ENCODE assay signal across 22 cellular contexts in genomic region chr14:22412936-22413411, GRCh38.
DNase-seq lines count a peak whose midpoint lies in the region; ATAC-seq and TF ChIP-seq lines count a peak whose summit lies in the region.
"Had no signal": no experiment of that assay in that cellular context is flagged by ENCODE, and none has a peak within 500 bp of the region (broad histone marks: within the 10 kb centered on the region; RNA-seq: fewer than 3 reads in every experiment).

No MANE protein-coding gene starts in this region.

- H3K36me3 ChIP-seq in heart left ventricle = no peaks in the 10 kb centered on the region
- no peaks in the 10 kb centered on the region for H3K36me3 ChIP-seq in smooth muscle cell (ENCODE audit: low read depth)
- H3K36me3 ChIP-seq: gastrocnemius medialis, right lobe of liver had no signal

- DNase-seq in Right ventricle myocardium superior (no peak), heart left ventricle (no peak), RPMI7951 (ENCODE audit: low read depth) (peak; percentile 79), fibroblast of villous mesenchyme (ENCODE audit: low read depth) (peak; percentile 19), smooth muscle cell (lab: John Stamatoyannopoulos, UW; ENCODE audit: unreplicated experiment) (no peak)
- DNase-seq in activated CD4-positive, alpha-beta T cell treated with anti-CD3 and anti-CD28 coated beads, Interleukin-2, amount 50 U/mL, for 1 hour = no peak
- DNase-seq in activated naive CD8-positive, alpha-beta T cell treated with anti-CD3 and anti-CD28 coated beads, Interleukin-2, amount 50 U/mL, for 24 hours = no peak
- DNase-seq: activated CD4-positive, alpha-beta T cell treated with anti-CD3 and anti-CD28 coated beads, Interleukin-2, amount 10 ng/mL, durations not matched to agents 7 days and 5 days; activated naive CD4-positive, alpha-beta T cell treated with anti-CD3 and anti-CD28 coated beads for 36 hours; CD4-positive, CD25-positive, alpha-beta regulatory T cell; cortex of kidney; gastrocnemius medialis; NCI-H1930; NCI-H774; right lobe of liver; stimulated activated CD4-positive, alpha-beta T cell treated with anti-CD3 and anti-CD28 coated beads, Interleukin-1b, Interleukin-23, amount 100 ng/mL, for 48 hours; trophoblast cell had no signal

- no peaks in the 10 kb centered on the region for H3K36me3 Mint-ChIP-seq in activated naive CD8-positive, alpha-beta T cell treated with anti-CD3 and anti-CD28 coated beads, Interleukin-2, amount 50 U/mL, for 24 hours (ENCODE audit: low read depth)
- H3K36me3 Mint-ChIP-seq: CD4-positive, CD25-positive, alpha-beta regulatory T cell had no signal

- H3K79me2 ChIP-seq in smooth muscle cell (ENCODE audit: low read depth) = no peaks in the 10 kb centered on the region

- no peak overlapping the region for H3K27ac Mint-ChIP-seq in activated naive CD8-positive, alpha-beta T cell treated with anti-CD3 and anti-CD28 coated beads, Interleukin-2, amount 50 U/mL, for 24 hours
- H3K27ac Mint-ChIP-seq: activated CD4-positive, alpha-beta T cell treated with anti-CD3 and anti-CD28 coated beads, Interleukin-2, amount 10 ng/mL, durations not matched to agents 7 days and 5 days; activated naive CD4-positive, alpha-beta T cell treated with anti-CD3 and anti-CD28 coated beads for 36 hours; CD4-positive, CD25-positive, alpha-beta regulatory T cell; stimulated activated naive CD8-positive, alpha-beta T cell treated with anti-CD3 and anti-CD28 coated beads, Interleukin-15, Interleukin-2, amounts not matched to agents 100 ng/mL and 50 ng/mL, for 24 hours had no signal

- no peaks in the 10 kb centered on the region for H3F3A ChIP-seq in smooth muscle cell (ENCODE audit: low read depth)

- WGBS in heart left ventricle, 4 donors = 68 to 86% (median 83%) methylated on average over 5 of the region's 5 CpGs
- WGBS in smooth muscle cell (ENCODE audit: low lambda C conversion rate) = 58% methylated on average over 5 of the region's 5 CpGs

- H3K4me1 ChIP-seq in heart left ventricle = peaks cover 0 to 3% (median 0%) of the 10 kb centered on the region in 12 donors
- peaks cover 29% of the 10 kb centered on the region for H3K4me1 ChIP-seq in smooth muscle cell (ENCODE audit: low read depth)
- H3K4me1 ChIP-seq: A549, gastrocnemius medialis, right lobe of liver had no signal

- no peak overlapping the region for H3K9ac ChIP-seq in smooth muscle cell (ENCODE audit: low read depth)

- no peak overlapping the region for H3K4me3 Mint-ChIP-seq in activated naive CD8-positive, alpha-beta T cell treated with anti-CD3 and anti-CD28 coated beads, Interleukin-2, amount 50 U/mL, for 24 hours
- H3K4me3 Mint-ChIP-seq: activated CD4-positive, alpha-beta T cell treated with anti-CD3 and anti-CD28 coated beads, Interleukin-2, amount 10 ng/mL, durations not matched to agents 7 days and 5 days; activated naive CD4-positive, alpha-beta T cell treated with anti-CD3 and anti-CD28 coated beads for 36 hours; CD4-positive, CD25-positive, alpha-beta regulatory T cell; stimulated activated naive CD8-positive, alpha-beta T cell treated with anti-CD3 and anti-CD28 coated beads, Interleukin-15, Interleukin-2, amounts not matched to agents 100 ng/mL and 50 ng/mL, for 24 hours had no signal

- H3K4me3 ChIP-seq in heart left ventricle (no peak overlapping the region), fibroblast of villous mesenchyme (ENCODE audit: low read depth, low read length) (no peak overlapping the region), smooth muscle cell (no peak overlapping the region)
- H3K4me3 ChIP-seq: A549, gastrocnemius medialis, right lobe of liver had no signal

- H3K9me3 Mint-ChIP-seq in activated naive CD8-positive, alpha-beta T cell treated with anti-CD3 and anti-CD28 coated beads, Interleukin-2, amount 50 U/mL, for 24 hours = no peaks in the 10 kb centered on the region
- H3K9me3 Mint-ChIP-seq: activated CD4-positive, alpha-beta T cell treated with anti-CD3 and anti-CD28 coated beads, Interleukin-2, amount 10 ng/mL, durations not matched to agents 7 days and 5 days; activated naive CD4-positive, alpha-beta T cell treated with anti-CD3 and anti-CD28 coated beads for 36 hours; CD4-positive, CD25-positive, alpha-beta regulatory T cell; stimulated activated naive CD8-positive, alpha-beta T cell treated with anti-CD3 and anti-CD28 coated beads, Interleukin-15, Interleukin-2, amounts not matched to agents 100 ng/mL and 50 ng/mL, for 24 hours had no signal

- peak overlapping the region; percentile 54 for H3K4me2 ChIP-seq in smooth muscle cell
- H3K4me2 ChIP-seq: A549 had no signal

- no peak for TF ChIP-seq POLR2A in heart left ventricle (IDR thresholded peaks at IDR 0.05)

- no peaks in the 10 kb centered on the region for H3K9me3 ChIP-seq in heart left ventricle
- H3K9me3 ChIP-seq in smooth muscle cell (replicated peaks; ENCODE audit: low read depth) = no peaks in the 10 kb centered on the region
- H3K9me3 ChIP-seq: A549, gastrocnemius medialis, right lobe of liver had no signal

- no peaks in the 10 kb centered on the region for H4K20me1 ChIP-seq in smooth muscle cell (ENCODE audit: low read depth)

- ATAC-seq in Right ventricle myocardium superior (ENCODE audit: poor library complexity) = peak; percentile 46
- no peak for ATAC-seq in heart left ventricle
- no peak for ATAC-seq in HG02884 (IDR thresholded peaks at IDR 0.05; ENCODE audit: unreplicated experiment)
- no peak for ATAC-seq in activated naive CD8-positive, alpha-beta T cell treated with anti-CD3 and anti-CD28 coated beads, Interleukin-2, amount 50 U/mL, for 24 hours
- ATAC-seq: A549, gastrocnemius medialis, left lobe of liver, Panc1, right lobe of liver had no signal

- no peaks in the 10 kb centered on the region for H3K27me3 Mint-ChIP-seq in activated naive CD8-positive, alpha-beta T cell treated with anti-CD3 and anti-CD28 coated beads, Interleukin-2, amount 50 U/mL, for 24 hours
- H3K27me3 Mint-ChIP-seq: activated CD4-positive, alpha-beta T cell treated with anti-CD3 and anti-CD28 coated beads, Interleukin-2, amount 10 ng/mL, durations not matched to agents 7 days and 5 days; CD4-positive, CD25-positive, alpha-beta regulatory T cell; stimulated activated naive CD8-positive, alpha-beta T cell treated with anti-CD3 and anti-CD28 coated beads, Interleukin-15, Interleukin-2, amounts not matched to agents 100 ng/mL and 50 ng/mL, for 24 hours had no signal

- intact Hi-C loops in Right ventricle myocardium superior (cut with DNase I) (no loop called here), heart left ventricle (cut with DNase I) (no loop called here)

- TF ChIP-seq CTCF in heart left ventricle (IDR thresholded peaks at IDR 0.05) (no peak), fibroblast of villous mesenchyme (IDR thresholded peaks at IDR 0.05; ENCODE audit: insufficient read depth, low read depth, low read length) (no peak), smooth muscle cell (IDR thresholded peaks at IDR 0.05; ENCODE audit: borderline replicate concordance, insufficient read depth, poor library complexity, severe bottlenecking) (no peak)

- H2AFZ ChIP-seq in smooth muscle cell (ENCODE audit: low read depth) = no peak overlapping the region

- H3K27me3 ChIP-seq in heart left ventricle (no peaks in the 10 kb centered on the region), smooth muscle cell (ENCODE audit: low read depth) (no peaks in the 10 kb centered on the region)
- H3K27me3 ChIP-seq: gastrocnemius medialis, right lobe of liver had no signal

- H3K27ac ChIP-seq in heart left ventricle (no peak overlapping the region), smooth muscle cell (ENCODE audit: low read depth) (no peak overlapping the region)
- H3K27ac ChIP-seq: A549, gastrocnemius medialis, right lobe of liver had no signal

- no peaks in the 10 kb centered on the region for H3K4me1 Mint-ChIP-seq in activated naive CD8-positive, alpha-beta T cell treated with anti-CD3 and anti-CD28 coated beads, Interleukin-2, amount 50 U/mL, for 24 hours
- H3K4me1 Mint-ChIP-seq: activated CD4-positive, alpha-beta T cell treated with anti-CD3 and anti-CD28 coated beads, Interleukin-2, amount 10 ng/mL, durations not matched to agents 7 days and 5 days; CD4-positive, CD25-positive, alpha-beta regulatory T cell had no signal

Comparison
In these comparisons a context has a peak if more than half of its experiments do, and no peak if none do; other contexts are left out.
1. DNase-seq: peak in RPMI7951 (single experiment) and fibroblast of villous mesenchyme (single experiment); none in Right ventricle myocardium superior (single experiment), heart left ventricle (0 of 5), smooth muscle cell (single experiment), activated CD4-positive, alpha-beta T cell treated with anti-CD3 and anti-CD28 coated beads, Interleukin-2, amount 50 U/mL, for 1 hour (single experiment) and activated naive CD8-positive, alpha-beta T cell treated with anti-CD3 and anti-CD28 coated beads, Interleukin-2, amount 50 U/mL, for 24 hours (single experiment).